ENCODE assay signal across 8 cellular contexts in genomic region chr17:74457146-74457819, GRCh38. TPM values are rescaled to one million over a fixed set of nuclear protein-coding genes. Genes with fewer than 3 reads are reported as not detected.
A peak's percentile ranks its signal among the peaks of the same experiment; 100 is the strongest.
DNase-seq lines count a peak whose midpoint lies in the region; ATAC-seq, FAIRE-seq and TF ChIP-seq lines count a peak whose summit lies in the region.

No MANE protein-coding gene starts in this region.

- no peak for ATAC-seq in omental fat pad (ENCODE audit: low FRiP score)
- no peak for ATAC-seq in GM21515 (IDR thresholded peaks at IDR 0.05; ENCODE audit: unreplicated experiment)

- H3K27ac ChIP-seq in thyroid gland, result no peak overlapping the region

- peaks cover 21% of the 10 kb centered on the region for H3K4me1 Mint-ChIP-seq in activated T-helper 2 cell treated with anti-CD3 and anti-CD28 coated beads, Interferon-gamma antibody, Interleukin-2, Interleukin-4, amounts not matched to agents 10 μg/mL and 5 μg/mL and 100 μg/mL, durations not matched to agents 14 hours and 24 hours and 36 hours (ENCODE audit: low read depth)

- H3K4me1 ChIP-seq in thyroid gland, result peaks cover 17 to 39% of the 10 kb centered on the region in 2 donors

- peak in 2 of 3 donors; percentile 42 to 95 for TF ChIP-seq CTCF in omental fat pad (IDR thresholded peaks at IDR 0.05)
- TF ChIP-seq CTCF in thyroid gland (IDR thresholded peaks at IDR 0.05), result peak; percentile 90 to 98 (median 97)

- no peaks in the 10 kb centered on the region for H3K27me3 ChIP-seq in thyroid gland

- H3K36me3 Mint-ChIP-seq in activated T-helper 2 cell treated with anti-CD3 and anti-CD28 coated beads, Interferon-gamma antibody, Interleukin-2, Interleukin-4, amounts not matched to agents 10 μg/mL and 5 μg/mL and 100 μg/mL, durations not matched to agents 14 hours and 24 hours and 36 hours (ENCODE audit: low read depth), result no peaks in the 10 kb centered on the region

- no peaks in the 10 kb centered on the region for H3K9me3 ChIP-seq in thyroid gland

- no peaks in the 10 kb centered on the region for H3K36me3 ChIP-seq in thyroid gland

- 19 to 26% methylated on average over 17 to 18 of the region's 18 CpGs for WGBS in thyroid gland, 2 donors

- no peaks in the 10 kb centered on the region for H3K9me3 Mint-ChIP-seq in activated T-helper 2 cell treated with anti-CD3 and anti-CD28 coated beads, Interferon-gamma antibody, Interleukin-2, Interleukin-4, amounts not matched to agents 10 μg/mL and 5 μg/mL and 100 μg/mL, durations not matched to agents 14 hours and 24 hours and 36 hours

- FAIRE-seq in HTR-8/SVneo (lab: Jason Lieb, UNC), result peak; percentile 52

- DNase-seq in COR-L47 (lab: John Stamatoyannopoulos, UW) (peak; percentile 54), HTR-8/SVneo (ENCODE audit: insufficient read length, low spot score) (peak; percentile 80), RPMI7951 (ENCODE audit: low read depth) (peak; percentile 54), fibroblast of the conjunctiva (ENCODE audit: low read depth) (peak; percentile 28), omental fat pad (ENCODE audit: low spot score) (peak; percentile 88), thyroid gland (peak; percentile 79 to 82)
- DNase-seq in activated T-helper 2 cell treated with anti-CD3 and anti-CD28 coated beads, Interferon-gamma antibody, Interleukin-2, Interleukin-4, amounts not matched to agents 10 μg/mL and 5 μg/mL and 100 μg/mL, durations not matched to agents 14 hours and 24 hours and 36 hours (ENCODE audit: low spot score), result peak; percentile 44

- H3K27me3 Mint-ChIP-seq in activated T-helper 2 cell treated with anti-CD3 and anti-CD28 coated beads, Interferon-gamma antibody, Interleukin-2, Interleukin-4, amounts not matched to agents 10 μg/mL and 5 μg/mL and 100 μg/mL, durations not matched to agents 14 hours and 24 hours and 36 hours (ENCODE audit: low read depth), result peaks cover 4% of the 10 kb centered on the region

- H3K4me3 Mint-ChIP-seq in activated T-helper 2 cell treated with anti-CD3 and anti-CD28 coated beads, Interferon-gamma antibody, Interleukin-2, Interleukin-4, amounts not matched to agents 10 μg/mL and 5 μg/mL and 100 μg/mL, durations not matched to agents 14 hours and 24 hours and 36 hours (ENCODE audit: low read depth), result no peak overlapping the region

- no peak overlapping the region for H3K4me3 ChIP-seq in thyroid gland (replicated peaks in 1 of 3)

- TF ChIP-seq POLR2A in thyroid gland (IDR thresholded peaks at IDR 0.05), result no peak

- H3K27ac Mint-ChIP-seq in activated T-helper 2 cell treated with anti-CD3 and anti-CD28 coated beads, Interferon-gamma antibody, Interleukin-2, Interleukin-4, amounts not matched to agents 10 μg/mL and 5 μg/mL and 100 μg/mL, durations not matched to agents 14 hours and 24 hours and 36 hours, result no peak overlapping the region

- intact Hi-C loops in activated T-helper 2 cell treated with anti-CD3 and anti-CD28 coated beads, Interferon-gamma antibody, Interleukin-2, Interleukin-4, amounts not matched to agents 10 μg/mL and 5 μg/mL and 100 μg/mL, durations not matched to agents 14 hours and 24 hours and 36 hours (cut with micrococcal nuclease), result loop anchor here (1.0 to 5.0 kb wide), 4 partner anchors 36 to 160 kb away; no protein-coding TSS in a partner anchor
- intact Hi-C loops in thyroid gland (cut with DNase I), result no loop called here

RNA-seq across cellular contexts. Expression of gene CD300A, which starts 9.2 kb away (rescaled TPM):
- total RNA-seq in RPMI7951 (2014; rRNA removed; shearing (Covaris generic)), result not detected in 2 replicates
- total RNA-seq in activated T-helper 2 cell treated with anti-CD3 and anti-CD28 coated beads, Interferon-gamma antibody, Interleukin-2, Interleukin-4, amounts not matched to agents 10 μg/mL and 5 μg/mL and 100 μg/mL, durations not matched to agents 14 hours and 24 hours and 36 hours, result 16.6 and 16.7 TPM in 2 replicates
- 10 to 100 TPM in 3 of 4 donors, 1 to 10 TPM in 1; 4.8 to 24.6 (median 16.6) TPM for total RNA-seq in omental fat pad
- total RNA-seq in thyroid gland, result 1 to 10 TPM in 2 of 4 donors, under 1 TPM in 2; 0.78 to 5.8 (median 2.1) TPM

RNA-seq across cellular contexts. Expression of gene GPRC5C, which starts 25.4 kb away (rescaled TPM):
- 133 and 154 TPM in 2 replicates for total RNA-seq in RPMI7951 (2014; rRNA removed; shearing (Covaris generic))
- total RNA-seq in activated T-helper 2 cell treated with anti-CD3 and anti-CD28 coated beads, Interferon-gamma antibody, Interleukin-2, Interleukin-4, amounts not matched to agents 10 μg/mL and 5 μg/mL and 100 μg/mL, durations not matched to agents 14 hours and 24 hours and 36 hours, result 0.44 and 0.89 TPM in 2 replicates
- total RNA-seq in omental fat pad, result 10 to 100 TPM; 11.5 to 29.0 (median 16.0) TPM
- 100 to 1,000 TPM in 3 of 4 donors, 10 to 100 TPM in 1; 73.2 to 194 (median 163) TPM for total RNA-seq in thyroid gland

Comparison
In these comparisons a context has a peak if more than half of its experiments do, and no peak if none do; other contexts are left out.
1. DNase-seq: peak in every context shown above with its lines; median percentile 88 in omental fat pad; 80 in thyroid gland; 80 in HTR-8/SVneo; 54 in COR-L47; 54 in RPMI7951; 44 in activated T-helper 2 cell treated with anti-CD3 and anti-CD28 coated beads, Interferon-gamma antibody, Interleukin-2, Interleukin-4, amounts not matched to agents 10 μg/mL and 5 μg/mL and 100 μg/mL, durations not matched to agents 14 hours and 24 hours and 36 hours; 28 in fibroblast of the conjunctiva.